17 cellular contexts compared by ENCODE assay signal in genomic region chr6:167682546-167683027, GRCh38.
DNase-seq lines count a peak whose midpoint lies in the region; ATAC-seq and TF ChIP-seq lines count a peak whose summit lies in the region.
"Had no signal": no experiment of that assay in that cellular context is flagged by ENCODE, and none has a peak within 500 bp of the region (broad histone marks: within the 10 kb centered on the region; RNA-seq: fewer than 3 reads in every experiment).

No MANE protein-coding gene starts in this region.

- ATAC-seq in heart right ventricle (peak in 4 of 8 donors; percentile 3 to 24 (median 18)), GM19452 (IDR thresholded peaks at IDR 0.05; ENCODE audit: unreplicated experiment) (no peak), HG02678 (IDR thresholded peaks at IDR 0.05; ENCODE audit: unreplicated experiment) (no peak)
- no peak for ATAC-seq in natural killer cell treated with Interleukin-12 subunit alpha and Interleukin-12 subunit beta and Interleukin-15 and Interleukin-18, amount 100 ng/mL, for 72 hours
- ATAC-seq: activated naive CD4-positive, alpha-beta T cell treated with anti-CD3 and anti-CD28 coated beads, Interleukin-2, amount 50 U/mL, for 72 hours; SK-N-SH treated with all-trans-retinoic acid at 6 μM for 48 hours had no signal

- H3K36me3 Mint-ChIP-seq in osteocyte (ENCODE audit: unreplicated experiment) = peaks cover 3% of the 10 kb centered on the region
- no peaks in the 10 kb centered on the region for H3K36me3 Mint-ChIP-seq in natural killer cell treated with Interleukin-12 subunit alpha and Interleukin-12 subunit beta and Interleukin-15 and Interleukin-18, amount 100 ng/mL, for 72 hours
- H3K36me3 Mint-ChIP-seq: activated naive CD4-positive, alpha-beta T cell treated with anti-CD3 and anti-CD28 coated beads, Interleukin-2, amount 50 U/mL, for 72 hours; CD4-positive, CD25-positive, alpha-beta regulatory T cell; immature natural killer cell had no signal

- H3K4me3 ChIP-seq in brain microvascular endothelial cell (ENCODE audit: low read depth, low read length) (no peak overlapping the region), heart right ventricle (no peak overlapping the region)
- H3K4me3 ChIP-seq: stomach had no signal

- DNase-seq in brain microvascular endothelial cell (no peak), heart right ventricle (no peak), osteocyte (ENCODE audit: extremely low spot score, unreplicated experiment) (no peak), ACHN (no peak)
- DNase-seq in natural killer cell treated with Interleukin-12 subunit alpha and Interleukin-12 subunit beta and Interleukin-15 and Interleukin-18, amount 100 ng/mL, for 72 hours (ENCODE audit: low spot score) = no peak
- DNase-seq: activated CD4-positive, alpha-beta T cell treated with anti-CD3 and anti-CD28 coated beads for 48 hours; activated T-cell treated with anti-CD3 and anti-CD28 coated beads, Interleukin-2, amount 50 U/mL, for 1 hour; CD4-positive, CD25-positive, alpha-beta regulatory T cell; central memory CD4-positive, alpha-beta T cell; immature natural killer cell; MM.1S; NCI-H1930 had no signal

- peaks cover 31% of the 10 kb centered on the region for H3K4me1 Mint-ChIP-seq in osteocyte (ENCODE audit: unreplicated experiment)
- peaks cover 0 to 3% of the 10 kb centered on the region in 2 donors for H3K4me1 Mint-ChIP-seq in natural killer cell treated with Interleukin-12 subunit alpha and Interleukin-12 subunit beta and Interleukin-15 and Interleukin-18, amount 100 ng/mL, for 72 hours (ENCODE audit: low read depth in 2 of 2)
- H3K4me1 Mint-ChIP-seq: immature natural killer cell had no signal

- intact Hi-C loops in heart right ventricle (cut with DNase I) = loop anchor here in 2 of 10 donors (5.0 kb wide), 1 partner anchor 145 kb away; the partner anchor contains the start of gene AFDN (in 2 of the 2)

- H3K4me3 Mint-ChIP-seq in osteocyte (ENCODE audit: unreplicated experiment) = no peak overlapping the region
- no peak overlapping the region for H3K4me3 Mint-ChIP-seq in natural killer cell treated with Interleukin-12 subunit alpha and Interleukin-12 subunit beta and Interleukin-15 and Interleukin-18, amount 100 ng/mL, for 72 hours
- H3K4me3 Mint-ChIP-seq: CD4-positive, CD25-positive, alpha-beta regulatory T cell; immature natural killer cell had no signal

- no peaks in the 10 kb centered on the region for H3K9me3 Mint-ChIP-seq in osteocyte (ENCODE audit: unreplicated experiment)
- peaks cover 8% of the 10 kb centered on the region for H3K9me3 Mint-ChIP-seq in natural killer cell treated with Interleukin-12 subunit alpha and Interleukin-12 subunit beta and Interleukin-15 and Interleukin-18, amount 100 ng/mL, for 72 hours
- H3K9me3 Mint-ChIP-seq: immature natural killer cell had no signal

- no peaks in the 10 kb centered on the region for H3K36me3 ChIP-seq in brain microvascular endothelial cell (replicated peaks)
- H3K36me3 ChIP-seq in heart right ventricle = no peaks in the 10 kb centered on the region
- H3K36me3 ChIP-seq: stomach had no signal

- peaks cover 45% of the 10 kb centered on the region for H3K27me3 Mint-ChIP-seq in osteocyte (ENCODE audit: unreplicated experiment)
- H3K27me3 Mint-ChIP-seq in natural killer cell treated with Interleukin-12 subunit alpha and Interleukin-12 subunit beta and Interleukin-15 and Interleukin-18, amount 100 ng/mL, for 72 hours = peaks cover 31% of the 10 kb centered on the region in 2 donors

- TF ChIP-seq CTCF in brain microvascular endothelial cell (IDR thresholded peaks at IDR 0.05; ENCODE audit: low read depth, low read length, missing control alignments) = no peak
- TF ChIP-seq CTCF in heart right ventricle (IDR thresholded peaks at IDR 0.05) = no peak
- no peak for TF ChIP-seq CTCF in osteocyte (IDR thresholded peaks at IDR 0.05)

- no peaks in the 10 kb centered on the region for H3K9me3 ChIP-seq in heart right ventricle
- H3K9me3 ChIP-seq: stomach had no signal

- H3K27ac ChIP-seq in brain microvascular endothelial cell (peak overlapping the region; percentile 54), heart right ventricle (peak overlapping the region; percentile 63 to 88 (median 77))

- H3K4me1 ChIP-seq in heart right ventricle = peaks cover 16 to 68% (median 49%) of the 10 kb centered on the region in 9 donors

- peak overlapping the region; percentile 68 for H3K27ac Mint-ChIP-seq in osteocyte (ENCODE audit: unreplicated experiment)
- H3K27ac Mint-ChIP-seq in natural killer cell treated with Interleukin-12 subunit alpha and Interleukin-12 subunit beta and Interleukin-15 and Interleukin-18, amount 100 ng/mL, for 72 hours = no peak overlapping the region
- H3K27ac Mint-ChIP-seq: activated naive CD4-positive, alpha-beta T cell treated with anti-CD3 and anti-CD28 coated beads, Interleukin-2, amount 50 U/mL, for 72 hours; CD4-positive, CD25-positive, alpha-beta regulatory T cell; immature natural killer cell had no signal

- WGBS in heart right ventricle, 2 donors = 44 to 51% methylated on average over 5 of the region's 5 CpGs

- H3K27me3 ChIP-seq in brain microvascular endothelial cell (replicated peaks) (peaks cover 3% of the 10 kb centered on the region), heart right ventricle (peaks cover 0 to 25% (median 0%) of the 10 kb centered on the region in 7 donors)

- in situ Hi-C loops in brain microvascular endothelial cell (cut with HindIII; ENCODE audit: low pct_ligation_motif_present, low sequenced_read_pairs) (no loop called here), ACHN (cut with HindIII; ENCODE audit: low pct_ligation_motif_present, low pct_unique_long_range_greater_than_20kb, low sequenced_read_pairs) (no loop called here)
